In the genomic region with DNA sequence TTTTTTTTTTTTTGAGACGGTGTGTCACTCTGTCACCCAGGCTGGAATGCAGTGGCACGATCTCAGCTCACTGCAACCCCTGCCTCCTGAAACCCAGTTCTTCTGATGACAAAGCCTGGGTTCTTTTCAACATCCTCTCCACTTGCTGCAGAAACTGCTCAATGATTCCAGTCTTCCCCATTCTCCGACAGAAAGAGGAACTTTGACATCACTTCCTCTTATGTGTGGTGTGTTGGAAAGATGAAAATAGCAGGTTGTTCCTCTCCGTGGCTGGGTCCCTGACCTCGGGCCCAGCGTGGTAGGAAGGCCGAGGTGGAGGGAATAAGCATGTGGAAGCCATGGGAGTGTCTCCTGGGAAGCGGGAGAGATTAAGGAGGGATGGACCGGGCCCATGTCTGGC, we compare ENCODE assay signal across 16 cellular contexts.
DNase-seq lines count a peak whose midpoint lies in the region; TF ChIP-seq lines count a peak whose summit lies in the region.
"Had no signal": no experiment of that assay in that cellular context is flagged by ENCODE, and none has a peak within 500 bp of the region (broad histone marks: within the 10 kb centered on the region; RNA-seq: fewer than 3 reads in every experiment).

No MANE protein-coding gene starts in this region.

- H2AFZ ChIP-seq in Karpas-422 (ENCODE audit: low read length) (no peak overlapping the region), mesenchymal stem cell (ENCODE audit: low read depth, low read length) (no peak overlapping the region)

- H3K4me1 Mint-ChIP-seq in endodermal cell = peaks cover 6% of the 10 kb centered on the region

- DNase-seq in Ammon's horn (ENCODE audit: low spot score) = peak; percentile 71
- peak; percentile 51 for DNase-seq in Karpas-422
- DNase-seq in SKM-1 treated with dmso at 0.1 percent for 144 hours (lab: John Stamatoyannopoulos, UW; ENCODE audit: unreplicated experiment) = peak; percentile 79
- peak; percentile 88 for DNase-seq in medulla oblongata (ENCODE audit: extremely low spot score)
- DNase-seq in endodermal cell = no peak
- DNase-seq in mesenchymal stem cell = no peak
- no peak for DNase-seq in AG08396 (ENCODE audit: low spot score)
- no peak for DNase-seq in SJCRH30
- DNase-seq: erythroblast; mesendoderm; NCI-H1694; NCI-H345; stimulated activated CD4-positive, alpha-beta T cell treated with anti-CD3 and anti-CD28 coated beads, Interleukin-4, amount 100 ng/mL, for 24 hours had no signal

- no peaks in the 10 kb centered on the region for H4K20me1 ChIP-seq in Karpas-422 (ENCODE audit: insufficient read depth, low read depth, low read length)

- no peak overlapping the region for H3K4ac ChIP-seq in mesenchymal stem cell (ENCODE audit: low read depth in 1 of 2, low read length in 2 of 2)

- H3K4me2 ChIP-seq in Karpas-422 (ENCODE audit: low read depth, low read length, poor library complexity, severe bottlenecking) (no peak overlapping the region), mesenchymal stem cell (ENCODE audit: low read length, poor library complexity, severe bottlenecking) (no peak overlapping the region)

- no peaks in the 10 kb centered on the region for H3K9me3 Mint-ChIP-seq in endodermal cell
- H3K9me3 Mint-ChIP-seq: activated T-helper 2 cell treated with anti-CD3 and anti-CD28 coated beads, Interferon-gamma antibody, Interleukin-2, Interleukin-4, amounts not matched to agents 10 μg/mL and 5 μg/mL and 100 μg/mL, durations not matched to agents 14 hours and 24 hours and 36 hours; type B pancreatic cell; WTC11 had no signal

- TF ChIP-seq CTCF in endodermal cell (conservative IDR thresholded peaks at IDR 0.05) = no peak

- H2BK5ac ChIP-seq in mesenchymal stem cell (ENCODE audit: low read depth, low read length, poor library complexity, severe bottlenecking) = no peak overlapping the region

- H3K27me3 ChIP-seq in Karpas-422 (ENCODE audit: low read length) (no peaks in the 10 kb centered on the region), endodermal cell (ENCODE audit: control insufficient read depth, insufficient read depth, low read length, poor library complexity, severe bottlenecking) (no peaks in the 10 kb centered on the region), mesenchymal stem cell (ENCODE audit: control insufficient read depth in 1 of 2, insufficient read depth in 1 of 2, low read length in 2 of 2) (peaks cover 0 to 72% of the 10 kb centered on the region in 2 experiments), SJCRH30 (no peaks in the 10 kb centered on the region; the same call in 1 of the 2 replicates)

- H3K27ac Mint-ChIP-seq in endodermal cell = no peak overlapping the region
- H3K27ac Mint-ChIP-seq: activated T-helper 2 cell treated with anti-CD3 and anti-CD28 coated beads, Interferon-gamma antibody, Interleukin-2, Interleukin-4, amounts not matched to agents 10 μg/mL and 5 μg/mL and 100 μg/mL, durations not matched to agents 14 hours and 24 hours and 36 hours; type B pancreatic cell; WTC11 had no signal

- H3K36me3 ChIP-seq in Karpas-422 (ENCODE audit: insufficient read depth, low read length) = no peaks in the 10 kb centered on the region
- H3K36me3 ChIP-seq in endodermal cell (ENCODE audit: control insufficient read depth, insufficient read depth, low read length) = no peaks in the 10 kb centered on the region
- no peaks in the 10 kb centered on the region for H3K36me3 ChIP-seq in mesenchymal stem cell (ENCODE audit: control insufficient read depth in 1 of 2, insufficient read depth in 2 of 2, low read depth in 1 of 2, low read length in 2 of 2)
- no peaks in the 10 kb centered on the region for H3K36me3 ChIP-seq in SJCRH30

- no peak overlapping the region for H3K4me3 Mint-ChIP-seq in endodermal cell
- H3K4me3 Mint-ChIP-seq: type B pancreatic cell, WTC11 had no signal

- H4K91ac ChIP-seq in mesenchymal stem cell (ENCODE audit: low read length) = no peak overlapping the region

- H3K4me1 ChIP-seq in Karpas-422 (ENCODE audit: low read length) (no peaks in the 10 kb centered on the region), endodermal cell (ENCODE audit: control insufficient read depth, insufficient read depth, low read length) (no peaks in the 10 kb centered on the region), mesenchymal stem cell (ENCODE audit: control insufficient read depth, insufficient read depth, low read depth, low read length) (no peaks in the 10 kb centered on the region), SJCRH30 (no peaks in the 10 kb centered on the region)

- H3K9ac ChIP-seq in Karpas-422 (ENCODE audit: low read length) = no peak overlapping the region
- no peak overlapping the region for H3K9ac ChIP-seq in endodermal cell (ENCODE audit: extremely low read depth, low read length, poor library complexity, severe bottlenecking)
- no peak overlapping the region for H3K9ac ChIP-seq in mesenchymal stem cell (ENCODE audit: low read length)

- H3K27me3 Mint-ChIP-seq in endodermal cell (ENCODE audit: insufficient read depth) = no peaks in the 10 kb centered on the region

- H2BK12ac ChIP-seq in mesenchymal stem cell (ENCODE audit: low read length in 2 of 2) = no peak overlapping the region

- H3K9me3 ChIP-seq in Karpas-422 (ENCODE audit: low read length) (no peaks in the 10 kb centered on the region), endodermal cell (ENCODE audit: control insufficient read depth, low read length) (no peaks in the 10 kb centered on the region), mesenchymal stem cell (ENCODE audit: control insufficient read depth, low read length) (no peaks in the 10 kb centered on the region), SJCRH30 (replicated peaks) (no peaks in the 10 kb centered on the region)

- H3K79me2 ChIP-seq in Karpas-422 (ENCODE audit: low read length) = no peaks in the 10 kb centered on the region

- no peak overlapping the region for H2BK15ac ChIP-seq in mesenchymal stem cell (ENCODE audit: low read depth, poor library complexity, severe bottlenecking)

- no peak overlapping the region for H3K18ac ChIP-seq in mesenchymal stem cell (ENCODE audit: low read depth in 1 of 2, low read length in 2 of 2)

- no peak overlapping the region for H3K23ac ChIP-seq in mesenchymal stem cell (ENCODE audit: low read length in 2 of 2)

- H2BK120ac ChIP-seq in mesenchymal stem cell (ENCODE audit: low read depth, low read length) = no peak overlapping the region

- H3K14ac ChIP-seq in mesenchymal stem cell (ENCODE audit: low read length in 2 of 2) = no peak overlapping the region

- H4K8ac ChIP-seq in mesenchymal stem cell (ENCODE audit: low read length) = no peak overlapping the region

- no peaks in the 10 kb centered on the region for H3K9me2 ChIP-seq in Karpas-422 (replicated peaks; ENCODE audit: insufficient read depth, low read length)

- no peaks in the 10 kb centered on the region for H3K36me3 Mint-ChIP-seq in endodermal cell (ENCODE audit: low read depth)
- H3K36me3 Mint-ChIP-seq: type B pancreatic cell, WTC11 had no signal

- H3K79me1 ChIP-seq in mesenchymal stem cell (replicated peaks; ENCODE audit: low read length, poor library complexity, severe bottlenecking) = no peaks in the 10 kb centered on the region

- no peak overlapping the region for H2AK5ac ChIP-seq in mesenchymal stem cell (ENCODE audit: low read length, severe bottlenecking)

- WGBS in endodermal cell (ENCODE audit: insufficient coverage in 1 of 2, insufficient read length in 1 of 2), 2 experiments = 92% methylated on average over 8 of the region's 9 CpGs; no CpG with 5 or more reads in 1 of the 2 experiments
- WGBS in mesenchymal stem cell = 83% methylated on average over 8 of the region's 9 CpGs

- H3K27ac ChIP-seq in Karpas-422 (ENCODE audit: low read length) (no peak overlapping the region), endodermal cell (ENCODE audit: low read depth, low read length) (no peak overlapping the region), mesenchymal stem cell (ENCODE audit: low read length, poor library complexity, severe bottlenecking) (no peak overlapping the region), SJCRH30 (no peak overlapping the region)

- H3K4me3 ChIP-seq in Karpas-422 (ENCODE audit: low read length) = no peak overlapping the region
- H3K4me3 ChIP-seq in endodermal cell (ENCODE audit: low read length) = no peak overlapping the region
- H3K4me3 ChIP-seq in mesenchymal stem cell (ENCODE audit: insufficient read depth in 1 of 2, low read depth in 1 of 2, low read length in 2 of 2) = no peak overlapping the region
- no peak overlapping the region for H3K4me3 ChIP-seq in SJCRH30

Comparison
In these comparisons a context has a peak if more than half of its experiments do, and no peak if none do; other contexts are left out.
1. DNase-seq: peak in Ammon's horn (single experiment), Karpas-422 (single experiment), SKM-1 treated with dmso at 0.1 percent for 144 hours (single experiment) and medulla oblongata (single experiment); none in endodermal cell (single experiment), mesenchymal stem cell (single experiment), AG08396 (single experiment) and SJCRH30 (0 of 2).